In genomic region chr1:154556422-154556821, GRCh38 we compare ENCODE assay signal across 6 cellular contexts.
DNase-seq lines count a peak whose midpoint lies in the region; TF ChIP-seq lines count a peak whose summit lies in the region.

No MANE protein-coding gene starts in this region.

- H3K27me3 ChIP-seq in tibial artery, result no peaks in the 10 kb centered on the region

- TF ChIP-seq CTCF in foreskin fibroblast (IDR thresholded peaks at IDR 0.05; ENCODE audit: low read depth, low read length) (no peak), tibial artery (IDR thresholded peaks at IDR 0.05) (no peak)

- no peaks in the 10 kb centered on the region for H3K9me3 ChIP-seq in tibial artery

- H3K4me3 ChIP-seq in foreskin fibroblast (ENCODE audit: low read depth in 1 of 2, low read length in 2 of 2) (peak overlapping the region; percentile 81 to 88), tibial artery (peak overlapping the region; percentile 90 to 94)

- peak overlapping the region; percentile 90 for H3K27ac Mint-ChIP-seq in activated T-cell treated with anti-CD3 and anti-CD28 coated beads, Interleukin-2, amount 50 U/mL, for 24 hours

- peaks cover 0 to 28% (median 18%) of the 10 kb centered on the region in 4 donors for H3K4me1 ChIP-seq in tibial artery

- H3K4me1 Mint-ChIP-seq in activated T-cell treated with anti-CD3 and anti-CD28 coated beads, Interleukin-2, amount 50 U/mL, for 24 hours (ENCODE audit: low read depth), result peaks cover 34% of the 10 kb centered on the region

- H3K9me3 Mint-ChIP-seq in activated T-cell treated with anti-CD3 and anti-CD28 coated beads, Interleukin-2, amount 50 U/mL, for 24 hours, result no peaks in the 10 kb centered on the region

- DNase-seq in activated T-cell treated with anti-CD3 and anti-CD28 coated beads, Interleukin-2, amount 50 U/mL, for 24 hours, result no peak
- DNase-seq in activated T-cell treated with anti-CD3 and anti-CD28 coated beads, Interleukin-2, amount 50 U/mL, for 1 hour, result no peak
- DNase-seq in foreskin fibroblast (peak in 1 of 2 donors; percentile 67), tibial artery (no peak), NCI-H146 (lab: John Stamatoyannopoulos, UW) (no peak), GDM1 (lab: John Stamatoyannopoulos, UW) (no peak)

- H3K36me3 ChIP-seq in tibial artery, result peaks cover 44 to 46% (median 45%) of the 10 kb centered on the region in 3 donors

- peaks cover 72% of the 10 kb centered on the region for H3K36me3 Mint-ChIP-seq in activated T-cell treated with anti-CD3 and anti-CD28 coated beads, Interleukin-2, amount 50 U/mL, for 24 hours (ENCODE audit: low read depth)

- intact Hi-C loops in tibial artery (cut with DNase I; ENCODE audit: low total_unique reads), result loop anchor here (10.0 kb wide), 1 partner anchor 232 kb away; the partner anchor contains the start of genes AQP10 and ATP8B2

- H3K4me3 Mint-ChIP-seq in activated T-cell treated with anti-CD3 and anti-CD28 coated beads, Interleukin-2, amount 50 U/mL, for 24 hours, result peak overlapping the region; percentile 90

- H3K27ac ChIP-seq in tibial artery, result peak overlapping the region; percentile 16 to 86

- no peaks in the 10 kb centered on the region for H3K27me3 Mint-ChIP-seq in activated T-cell treated with anti-CD3 and anti-CD28 coated beads, Interleukin-2, amount 50 U/mL, for 24 hours
